Comparison of ENCODE assay signal across 24 cellular contexts in the genomic region with DNA sequence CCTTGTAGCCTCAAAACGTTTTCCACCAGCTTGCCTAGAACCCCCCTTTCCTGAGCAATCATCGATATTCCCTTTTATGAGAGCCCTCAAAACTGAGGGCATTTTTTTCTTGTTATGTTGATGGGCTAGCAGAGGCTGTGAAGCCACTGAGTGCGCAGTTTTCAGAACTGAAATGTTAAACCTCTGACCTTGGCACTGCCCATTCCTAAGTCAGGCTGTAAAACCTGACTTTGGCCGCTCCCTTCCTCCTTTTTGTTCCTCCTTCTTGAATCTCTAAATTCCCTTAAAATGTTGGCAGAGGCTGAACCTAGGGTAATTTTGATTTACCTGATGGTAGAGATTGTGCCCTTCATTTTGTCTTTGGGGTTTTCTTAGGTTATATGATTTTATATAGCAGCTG.
DNase-seq lines count a peak whose midpoint lies in the region; ATAC-seq, FAIRE-seq and TF ChIP-seq lines count a peak whose summit lies in the region.
"Had no signal": no experiment of that assay in that cellular context is flagged by ENCODE, and none has a peak within 500 bp of the region (broad histone marks: within the 10 kb centered on the region; RNA-seq: fewer than 3 reads in every experiment).

No MANE protein-coding gene starts in this region.

- no peak for TF ChIP-seq RAD21 in H1 (IDR thresholded peaks at IDR 0.05 in 1 of 2, conservative IDR thresholded peaks at IDR 0.05 in 1 of 2; ENCODE audit: low read depth in 2 of 2, low read length in 2 of 2)

- no peaks in the 10 kb centered on the region; a peak in 1 of 4 replicates for H3K9me3 ChIP-seq in H1 (ENCODE audit: insufficient read depth in 2 of 2, low read depth in 1 of 2, low read length in 1 of 2)
- H3K9me3 ChIP-seq: A549; BLaER1 treated with 17β-estradiol and CSF1 and Interleukin-3, amounts not matched to agents 10 nM and 100 nM; Caco-2 had no signal

- POLR2A ChIA-PET in H1 (lab: Charles Lee; ENCODE audit: partially characterized antibody) = no interaction called here

- H3K4me2 ChIP-seq in H1 (ENCODE audit: insufficient read depth in 1 of 2, low read depth in 2 of 2, low read length in 2 of 2) = no peak overlapping the region
- H3K4me2 ChIP-seq: A549; BLaER1 treated with 17β-estradiol and CSF1 and Interleukin-3, amounts not matched to agents 10 nM and 100 nM had no signal

- no peak overlapping the region for H2BK15ac ChIP-seq in H1 (ENCODE audit: low read length)

- no peak overlapping the region for H3K4me3 ChIP-seq in H1 (ENCODE audit: extremely low read depth in 1 of 4, insufficient read depth in 2 of 4, low read depth in 3 of 4, low read length in 4 of 4)
- H3K4me3 ChIP-seq: A549; BLaER1 treated with 17β-estradiol and CSF1 and Interleukin-3, amounts not matched to agents 10 nM and 100 nM had no signal

- no peaks in the 10 kb centered on the region for H3K36me3 ChIP-seq in H1 (ENCODE audit: control insufficient read depth in 2 of 4, insufficient read depth in 4 of 4, low read length in 3 of 4)
- H3K36me3 ChIP-seq: BLaER1 treated with 17β-estradiol and CSF1 and Interleukin-3, amounts not matched to agents 10 nM and 100 nM had no signal

- no peak overlapping the region; the same call in 1 of the 2 replicates for H3K18ac ChIP-seq in H1 (ENCODE audit: extremely low read depth, low read length)

- H2BK20ac ChIP-seq in H1 (ENCODE audit: low read length) = 0 out of 2 replicates have a peak overlapping the region, but pooled peaks have one; percentile 40

- peaks cover 0 to 19% (median 7%) of the 10 kb centered on the region in 4 experiments; a peak in 3 of 7 replicates for H3K4me1 ChIP-seq in H1 (replicated peaks in 1 of 4; ENCODE audit: control insufficient read depth in 3 of 4, insufficient read depth in 4 of 4, low read length in 3 of 4)
- H3K4me1 ChIP-seq: A549; BLaER1 treated with 17β-estradiol and CSF1 and Interleukin-3, amounts not matched to agents 10 nM and 100 nM; Caco-2 had no signal

- no peak overlapping the region for H4K8ac ChIP-seq in H1 (ENCODE audit: extremely low read depth, insufficient read depth, low read length)

- TF ChIP-seq EP300 in H1 (IDR thresholded peaks at IDR 0.05; ENCODE audit: borderline replicate concordance in 1 of 2, low read depth in 2 of 2, low read length in 2 of 2) = no peak

- no peaks in the 10 kb centered on the region for H3K27me3 ChIP-seq in H1 (replicated peaks in 1 of 4; ENCODE audit: control insufficient read depth in 3 of 4, extremely low read depth in 1 of 4, insufficient read depth in 3 of 4, low read length in 3 of 4)
- H3K27me3 ChIP-seq: BLaER1 treated with 17β-estradiol and CSF1 and Interleukin-3, amounts not matched to agents 10 nM and 100 nM had no signal

- H3K4me3 Mint-ChIP-seq in activated T-cell treated with anti-CD3 and anti-CD28 coated beads, Interleukin-2, amount 50 U/mL, for 72 hours = no peak overlapping the region
- no peak overlapping the region for H3K4me3 Mint-ChIP-seq in nephron progenitor cell
- no peak overlapping the region for H3K4me3 Mint-ChIP-seq in natural killer cell treated with Interleukin-12 subunit alpha and Interleukin-12 subunit beta and Interleukin-15 and Interleukin-18, amount 100 ng/mL, for 72 hours
- H3K4me3 Mint-ChIP-seq: B cell; CD4-positive, alpha-beta T cell; CD8-positive, alpha-beta T cell had no signal

- no peaks in the 10 kb centered on the region for H3K4me1 Mint-ChIP-seq in activated T-cell treated with anti-CD3 and anti-CD28 coated beads, Interleukin-2, amount 50 U/mL, for 72 hours (ENCODE audit: low read depth)
- H3K4me1 Mint-ChIP-seq in nephron progenitor cell = peaks cover 12% of the 10 kb centered on the region
- H3K4me1 Mint-ChIP-seq in natural killer cell treated with Interleukin-12 subunit alpha and Interleukin-12 subunit beta and Interleukin-15 and Interleukin-18, amount 100 ng/mL, for 72 hours (ENCODE audit: low read depth in 2 of 2) = no peaks in the 10 kb centered on the region
- H3K4me1 Mint-ChIP-seq: B cell had no signal

- H3K79me1 ChIP-seq in H1 (ENCODE audit: low read depth, low read length) = no peaks in the 10 kb centered on the region

- H3K27ac ChIP-seq in H1 (ENCODE audit: low read depth, low read length) = no peak overlapping the region
- H3K27ac ChIP-seq: 22Rv1; A549; BLaER1 treated with 17β-estradiol and CSF1 and Interleukin-3, amounts not matched to agents 10 nM and 100 nM; C4-2B had no signal

- no peak overlapping the region for H4K91ac ChIP-seq in H1 (replicated peaks; ENCODE audit: insufficient read length, low read length)

- H4K20me1 ChIP-seq in H1 (replicated peaks in 1 of 2; ENCODE audit: control insufficient read depth in 1 of 2, insufficient read depth in 2 of 2, low read length in 2 of 2) = no peaks in the 10 kb centered on the region
- H4K20me1 ChIP-seq: BLaER1 treated with 17β-estradiol and CSF1 and Interleukin-3, amounts not matched to agents 10 nM and 100 nM had no signal

- H4K5ac ChIP-seq in H1 (ENCODE audit: insufficient read length, low read depth, low read length) = no peak overlapping the region

- 83% methylated on average over 4 of the region's 4 CpGs; no CpG with 5 or more reads in 1 of the 2 experiments for WGBS in H1 (ENCODE audit: extremely low coverage in 1 of 2, insufficient coverage in 1 of 2, insufficient read length in 1 of 2, insufficient replicate concordance in 2 of 2, low coverage in 1 of 2, low lambda C conversion rate in 2 of 2, missing lambda C conversion rate in 1 of 2), 2 experiments

- no peak overlapping the region for H2BK12ac ChIP-seq in H1 (ENCODE audit: low read depth, low read length)

- no peak for DNase-seq in activated T-cell treated with anti-CD3 and anti-CD28 coated beads, Interleukin-2, amount 50 U/mL, for 72 hours
- DNase-seq in activated T-cell treated with anti-CD3 and anti-CD28 coated beads, Interleukin-2, amount 50 U/mL, for 48 hours = no peak
- DNase-seq in H1 (ENCODE audit: low read depth in 1 of 2, low spot score in 2 of 2) = no peak
- peak; percentile 35 for DNase-seq in left kidney (ENCODE audit: low read depth, low spot score)
- DNase-seq in nephron progenitor cell = no peak
- DNase-seq in NCI-H2171 (lab: John Stamatoyannopoulos, UW) = no peak
- DNase-seq in natural killer cell treated with Interleukin-12 subunit alpha and Interleukin-12 subunit beta and Interleukin-15 and Interleukin-18, amount 100 ng/mL, for 72 hours (ENCODE audit: low spot score) = no peak
- DNase-seq: AML-193; Caco-2; Calu3; CD4-positive, alpha-beta T cell; CD8-positive, alpha-beta T cell; DMS79 treated with DMSO at 0.1 percent for 48 hours; GF-D8 had no signal

- H3K36me3 Mint-ChIP-seq in activated T-cell treated with anti-CD3 and anti-CD28 coated beads, Interleukin-2, amount 50 U/mL, for 72 hours (ENCODE audit: insufficient read depth in 2 of 2) = peaks cover 2% of the 10 kb centered on the region in 2 donors
- H3K36me3 Mint-ChIP-seq in nephron progenitor cell (ENCODE audit: low read depth) = peaks cover 9% of the 10 kb centered on the region
- peaks cover 9% of the 10 kb centered on the region for H3K36me3 Mint-ChIP-seq in natural killer cell treated with Interleukin-12 subunit alpha and Interleukin-12 subunit beta and Interleukin-15 and Interleukin-18, amount 100 ng/mL, for 72 hours

- TF ChIP-seq POLR2A in H1 (IDR thresholded peaks at IDR 0.05; ENCODE audit: control extremely low read depth in 1 of 2, low read depth in 2 of 2, low read length in 2 of 2) = no peak

- no peak for FAIRE-seq in H1 (lab: Jason Lieb, UNC)
- FAIRE-seq: A549, G401.6, GM12892, GM18507, GM19239 had no signal

- H3K27me3 Mint-ChIP-seq in activated T-cell treated with anti-CD3 and anti-CD28 coated beads, Interleukin-2, amount 50 U/mL, for 72 hours (ENCODE audit: low read depth) = no peaks in the 10 kb centered on the region
- H3K27me3 Mint-ChIP-seq in nephron progenitor cell (ENCODE audit: low read depth, poor library complexity) = peaks cover 4% of the 10 kb centered on the region
- H3K27me3 Mint-ChIP-seq in natural killer cell treated with Interleukin-12 subunit alpha and Interleukin-12 subunit beta and Interleukin-15 and Interleukin-18, amount 100 ng/mL, for 72 hours = no peaks in the 10 kb centered on the region
- H3K27me3 Mint-ChIP-seq: B cell; CD4-positive, alpha-beta T cell had no signal

- H3K9me3 Mint-ChIP-seq in activated T-cell treated with anti-CD3 and anti-CD28 coated beads, Interleukin-2, amount 50 U/mL, for 72 hours = peaks cover 0 to 2% of the 10 kb centered on the region in 2 donors
- H3K9me3 Mint-ChIP-seq in nephron progenitor cell = no peaks in the 10 kb centered on the region
- H3K9me3 Mint-ChIP-seq in natural killer cell treated with Interleukin-12 subunit alpha and Interleukin-12 subunit beta and Interleukin-15 and Interleukin-18, amount 100 ng/mL, for 72 hours = peaks cover 2% of the 10 kb centered on the region
- H3K9me3 Mint-ChIP-seq: CD4-positive, alpha-beta T cell; CD8-positive, alpha-beta T cell had no signal

- H3K56ac ChIP-seq in H1 (replicated peaks; ENCODE audit: insufficient read length, low read depth, low read length) = no peak overlapping the region

- no peak overlapping the region for H2AK5ac ChIP-seq in H1 (ENCODE audit: low read depth, low read length)

- H3K9ac ChIP-seq in H1 (replicated peaks in 1 of 4; ENCODE audit: extremely low read depth in 1 of 4, low read depth in 3 of 4, low read length in 3 of 4) = no peak overlapping the region
- H3K9ac ChIP-seq: BLaER1 treated with 17β-estradiol and CSF1 and Interleukin-3, amounts not matched to agents 10 nM and 100 nM had no signal

- no peak overlapping the region for H2BK5ac ChIP-seq in H1 (ENCODE audit: low read depth, low read length)

- ATAC-seq in activated T-cell treated with anti-CD3 and anti-CD28 coated beads, Interleukin-2, amount 50 U/mL, for 72 hours (replicated peaks in 1 of 2) = no peak
- ATAC-seq in GM18909 (IDR thresholded peaks at IDR 0.05; ENCODE audit: poor library complexity, unreplicated experiment) = no peak
- ATAC-seq in natural killer cell treated with Interleukin-12 subunit alpha and Interleukin-12 subunit beta and Interleukin-15 and Interleukin-18, amount 100 ng/mL, for 72 hours = no peak
- ATAC-seq: A549; CD8-positive, alpha-beta T cell had no signal

- no peak overlapping the region for H3K4ac ChIP-seq in H1 (replicated peaks; ENCODE audit: insufficient read length, low read depth, low read length)

- H3K79me2 ChIP-seq in H1 (ENCODE audit: control insufficient read depth in 1 of 2, insufficient read depth in 2 of 2, low read length in 2 of 2) = no peaks in the 10 kb centered on the region

- CTCF ChIA-PET in H1 (lab: Charles Lee; ENCODE audit: partially characterized antibody) = interaction anchor here (1.8 kb wide), 1 partner anchor 42 kb away, joined by 3 read pairs; no protein-coding TSS in a partner anchor

- TF ChIP-seq CTCF in H1 (IDR thresholded peaks at IDR 0.05; ENCODE audit: control extremely low read depth in 1 of 3, insufficient read depth in 1 of 3, low read depth in 1 of 3, low read length in 3 of 3) = no peak
- no peak for TF ChIP-seq CTCF in nephron progenitor cell (IDR thresholded peaks at IDR 0.05)

- H2BK120ac ChIP-seq in H1 (replicated peaks; ENCODE audit: low read depth, low read length) = no peak overlapping the region

- H3K23me2 ChIP-seq in H1 (ENCODE audit: low read depth, low read length) = no peaks in the 10 kb centered on the region

- peak overlapping the region; percentile 90 for H3K27ac Mint-ChIP-seq in activated T-cell treated with anti-CD3 and anti-CD28 coated beads, Interleukin-2, amount 50 U/mL, for 72 hours
- peak overlapping the region; percentile 37 for H3K27ac Mint-ChIP-seq in nephron progenitor cell
- H3K27ac Mint-ChIP-seq in natural killer cell treated with Interleukin-12 subunit alpha and Interleukin-12 subunit beta and Interleukin-15 and Interleukin-18, amount 100 ng/mL, for 72 hours = no peak overlapping the region
- H3K27ac Mint-ChIP-seq: B cell; CD4-positive, alpha-beta T cell; CD8-positive, alpha-beta T cell had no signal

- no peak overlapping the region for H3K14ac ChIP-seq in H1 (ENCODE audit: insufficient read length)

- H2AFZ ChIP-seq in H1 (ENCODE audit: low read length) = no peak overlapping the region

- H3K23ac ChIP-seq in H1 (ENCODE audit: insufficient read length) = no peak overlapping the region

Comparison
In these comparisons a context has a peak if more than half of its experiments do, and no peak if none do; other contexts are left out.
1. H3K27ac Mint-ChIP-seq: peak in activated T-cell treated with anti-CD3 and anti-CD28 coated beads, Interleukin-2, amount 50 U/mL, for 72 hours (single experiment) and nephron progenitor cell (single experiment); none in natural killer cell treated with Interleukin-12 subunit alpha and Interleukin-12 subunit beta and Interleukin-15 and Interleukin-18, amount 100 ng/mL, for 72 hours (0 of 2).